ENCODE assay signal across 24 cellular contexts in the genomic region with DNA sequence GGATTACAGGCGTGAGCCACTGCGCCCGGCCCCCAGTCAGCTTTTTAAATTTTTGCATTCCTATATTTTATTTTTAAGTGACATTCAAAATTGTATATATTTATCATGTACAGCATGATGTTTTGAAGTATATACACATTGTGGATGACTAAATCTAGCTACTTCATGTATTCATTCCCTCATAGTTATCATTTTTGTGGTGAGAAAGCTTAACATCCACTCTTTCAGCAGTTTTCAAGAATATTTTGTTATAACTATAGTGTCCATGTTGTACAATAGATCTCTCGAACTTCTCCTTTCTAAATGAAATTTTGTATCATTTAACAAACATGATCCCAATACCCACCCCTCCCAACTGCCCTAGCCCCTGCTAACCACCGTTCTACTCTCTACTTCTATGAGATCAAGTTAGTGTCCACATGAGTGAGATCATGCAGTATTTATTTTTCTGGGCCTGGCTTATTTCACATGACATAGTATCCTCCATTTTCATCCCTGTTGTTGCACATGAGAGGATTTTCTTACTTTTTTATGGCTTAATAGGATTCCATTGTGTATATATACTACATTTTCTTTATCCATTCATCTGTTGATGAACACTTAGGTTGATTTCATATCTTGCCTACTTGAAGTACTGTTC. TPM values are rescaled to one million over a fixed set of nuclear protein-coding genes. Genes with fewer than 3 reads are reported as not detected.
"Had no signal": no experiment of that assay in that cellular context is flagged by ENCODE, and none has a peak within 500 bp of the region (broad histone marks: within the 10 kb centered on the region; RNA-seq: fewer than 3 reads in every experiment).

No MANE protein-coding gene starts in this region.

- H3K27ac ChIP-seq: dorsolateral prefrontal cortex had no signal

- H3K27me3 ChIP-seq: dorsolateral prefrontal cortex had no signal

- ATAC-seq: activated CD4-positive, CD25-positive, alpha-beta regulatory T cell treated with anti-CD3 and anti-CD28 coated beads, Interleukin-2, amount 50 U/mL, for 24 hours; left ventricle myocardium superior; sciatic nerve; stimulated activated naive CD8-positive, alpha-beta T cell treated with anti-CD3 and anti-CD28 coated beads, Interleukin-15, amount 100 ng/mL, for 72 hours had no signal

- DNase-seq: activated CD4-positive, alpha-beta T cell treated with anti-CD3 and anti-CD28 coated beads, Interleukin-2, amount 50 U/mL, for 1 hour; activated naive CD4-positive, alpha-beta T cell; activated naive CD8-positive, alpha-beta T cell treated with anti-CD3 and anti-CD28 coated beads, Interleukin-2, amount 10 ng/mL, durations not matched to agents 7 days and 5 days; activated T-cell treated with anti-CD3 and anti-CD28 coated beads for 4 hours; aorta; dorsolateral prefrontal cortex; endodermal cell; hippocampal formation; left ventricle myocardium superior; mesendoderm; stimulated activated CD4-positive, alpha-beta T cell treated with anti-CD3 and anti-CD28 coated beads, Interleukin-1b, Interleukin-23, amount 100 ng/mL, for 48 hours; stimulated activated naive CD8-positive, alpha-beta T cell treated with anti-CD3 and anti-CD28 coated beads, Interleukin-15, amount 100 ng/mL, for 72 hours had no signal

- H3K4me3 ChIP-seq: dorsolateral prefrontal cortex had no signal

- H3K4me1 Mint-ChIP-seq: activated naive CD8-positive, alpha-beta T cell treated with anti-CD3 and anti-CD28 coated beads, Interleukin-2, amount 10 ng/mL, durations not matched to agents 7 days and 5 days; stimulated activated naive CD8-positive, alpha-beta T cell treated with anti-CD3 and anti-CD28 coated beads, Interleukin-15, amount 100 ng/mL, for 72 hours had no signal

- H3K27ac Mint-ChIP-seq: activated naive CD8-positive, alpha-beta T cell treated with anti-CD3 and anti-CD28 coated beads, Interleukin-2, amount 10 ng/mL, durations not matched to agents 7 days and 5 days; endodermal cell; stimulated activated naive CD8-positive, alpha-beta T cell treated with anti-CD3 and anti-CD28 coated beads, Interleukin-15, amount 100 ng/mL, for 72 hours; type B pancreatic cell had no signal

- H3K9me3 Mint-ChIP-seq: activated naive CD8-positive, alpha-beta T cell treated with anti-CD3 and anti-CD28 coated beads, Interleukin-2, amount 10 ng/mL, durations not matched to agents 7 days and 5 days; endodermal cell; stimulated activated naive CD8-positive, alpha-beta T cell treated with anti-CD3 and anti-CD28 coated beads, Interleukin-15, amount 100 ng/mL, for 72 hours; type B pancreatic cell had no signal

- H3K4me3 Mint-ChIP-seq: activated naive CD8-positive, alpha-beta T cell treated with anti-CD3 and anti-CD28 coated beads, Interleukin-2, amount 10 ng/mL, durations not matched to agents 7 days and 5 days; endodermal cell; stimulated activated naive CD8-positive, alpha-beta T cell treated with anti-CD3 and anti-CD28 coated beads, Interleukin-15, amount 100 ng/mL, for 72 hours; type B pancreatic cell had no signal

- H3K36me3 Mint-ChIP-seq: activated naive CD8-positive, alpha-beta T cell treated with anti-CD3 and anti-CD28 coated beads, Interleukin-2, amount 10 ng/mL, durations not matched to agents 7 days and 5 days had no signal

RNA-seq across cellular contexts. Expression of gene GPRC5D, which starts 56.9 kb away (rescaled TPM):
- total RNA-seq: activated CD8-positive, alpha-beta memory T cell treated with anti-CD3 and anti-CD28 coated beads for 36 hours; activated naive CD8-positive, alpha-beta T cell treated with anti-CD3 and anti-CD28 coated beads, Interleukin-2, amount 10 ng/mL, durations not matched to agents 7 days and 5 days; bronchial epithelial cell; cerebellum; endodermal cell; epithelial cell of proximal tubule; glomerular endothelial cell; kidney epithelial cell; left ventricle myocardium superior; osteocyte; pulmonary artery endothelial cell; sciatic nerve; temporal lobe had no signal
